8 cellular contexts compared by ENCODE assay signal in the genomic region with DNA sequence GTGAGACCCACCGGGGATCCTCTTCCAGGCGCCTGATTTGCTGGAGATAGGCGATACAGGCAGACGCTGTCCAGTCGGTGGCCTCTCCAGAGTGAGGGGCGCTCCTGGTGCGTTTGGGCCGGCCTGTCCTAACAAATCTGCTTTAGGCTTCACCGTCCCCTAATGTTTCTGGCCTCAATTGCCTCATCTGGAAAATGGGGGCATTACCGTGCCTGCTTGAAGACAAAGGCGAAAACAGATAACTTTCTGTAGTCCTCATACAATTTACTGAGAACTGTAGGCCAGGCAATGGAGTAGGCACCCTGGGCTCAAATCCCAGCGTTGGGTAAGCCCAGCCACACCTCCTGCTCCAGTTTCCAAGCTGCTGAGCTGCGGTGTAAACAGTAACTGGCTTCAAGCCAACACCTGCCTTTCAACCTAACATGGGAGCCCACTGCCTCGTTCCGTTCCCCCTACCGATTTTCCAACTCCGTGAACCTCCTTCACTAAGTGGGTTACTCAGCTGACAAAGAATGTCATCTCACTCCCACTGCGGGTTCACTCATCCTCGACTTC. TPM values are rescaled to one million over a fixed set of nuclear protein-coding genes. Genes with fewer than 3 reads are reported as not detected.
DNase-seq lines count a peak whose midpoint lies in the region; ATAC-seq and TF ChIP-seq lines count a peak whose summit lies in the region.

No MANE protein-coding gene starts in this region.

- 54% methylated on average over 17 of the region's 19 CpGs for WGBS in esophagus muscularis mucosa

- H3K9me3 ChIP-seq in RWPE2 (ENCODE audit: severe bottlenecking), result no peaks in the 10 kb centered on the region
- H3K9me3 ChIP-seq in esophagus muscularis mucosa, result no peaks in the 10 kb centered on the region
- no peaks in the 10 kb centered on the region for H3K9me3 ChIP-seq in parathyroid adenoma (ENCODE audit: control insufficient read depth, low read length)

- TF ChIP-seq EP300 in esophagus muscularis mucosa (IDR thresholded peaks at IDR 0.05), result no peak

- no peak for TF ChIP-seq POLR2A in esophagus muscularis mucosa (IDR thresholded peaks at IDR 0.05; ENCODE audit: low read depth)

- peak; percentile 1 for DNase-seq in NCI-H2196 (lab: John Stamatoyannopoulos, UW; ENCODE audit: unreplicated experiment)
- no peak for DNase-seq in NCI-H2196 treated with DMSO at 0.1 percent for 48 hours (lab: John Stamatoyannopoulos, UW; ENCODE audit: unreplicated experiment)
- DNase-seq in RWPE2 (ENCODE audit: low spot score), result no peak
- no peak for DNase-seq in esophagus muscularis mucosa (ENCODE audit: extremely low spot score)
- no peak for DNase-seq in AG08395 (ENCODE audit: low spot score)

- intact Hi-C loops in esophagus muscularis mucosa (cut with DNase I), result loop anchor here (5.0 to 10.0 kb wide), 2 partner anchors 52 to 206 kb away; a partner anchor contains a TSS

- H3K79me2 ChIP-seq in parathyroid adenoma, result peaks cover 7% of the 10 kb centered on the region

- TF ChIP-seq CTCF in RWPE2 (IDR thresholded peaks at IDR 0.05; ENCODE audit: poor library complexity, severe bottlenecking), result no peak
- no peak for TF ChIP-seq CTCF in esophagus muscularis mucosa (IDR thresholded peaks at IDR 0.05)
- no peak for TF ChIP-seq CTCF in parathyroid adenoma (IDR thresholded peaks at IDR 0.05)

- H3K4me1 ChIP-seq in RWPE2 (ENCODE audit: insufficient read depth, poor library complexity, severe bottlenecking), result no peaks in the 10 kb centered on the region
- peaks cover 11 to 20% (median 15%) of the 10 kb centered on the region in 4 donors for H3K4me1 ChIP-seq in esophagus muscularis mucosa
- H3K4me1 ChIP-seq in parathyroid adenoma, result no peaks in the 10 kb centered on the region

- H3K4me3 ChIP-seq in RWPE2 (ENCODE audit: severe bottlenecking) (peak overlapping the region; percentile 67), esophagus muscularis mucosa (peak overlapping the region; percentile 72 to 85 (median 74)), parathyroid adenoma (ENCODE audit: low read depth, low read length) (peak overlapping the region; percentile 59)

- ATAC-seq in RWPE2 (ENCODE audit: low read depth), result no peak
- no peak for ATAC-seq in HG03039 (IDR thresholded peaks at IDR 0.05; ENCODE audit: unreplicated experiment)
- no peak for ATAC-seq in GM18907 (IDR thresholded peaks at IDR 0.05; ENCODE audit: unreplicated experiment)

- peak overlapping the region; percentile 48 for H3K4me2 ChIP-seq in parathyroid adenoma (ENCODE audit: low read length)

- peak overlapping the region; percentile 44 for H3K27ac ChIP-seq in RWPE2 (ENCODE audit: poor library complexity, severe bottlenecking)
- H3K27ac ChIP-seq in esophagus muscularis mucosa (replicated peaks in 1 of 4), result peak overlapping the region; percentile 83 to 90 (median 86)
- peak overlapping the region; percentile 65 for H3K27ac ChIP-seq in parathyroid adenoma

- H3K9ac ChIP-seq in parathyroid adenoma, result no peak overlapping the region

- H3K36me3 ChIP-seq in RWPE2 (ENCODE audit: low read depth), result no peaks in the 10 kb centered on the region
- no peaks in the 10 kb centered on the region for H3K36me3 ChIP-seq in esophagus muscularis mucosa
- no peaks in the 10 kb centered on the region for H3K36me3 ChIP-seq in parathyroid adenoma (ENCODE audit: control insufficient read depth, insufficient read depth, low read length)

- peak overlapping the region; percentile 87 for H2AFZ ChIP-seq in parathyroid adenoma

- no peaks in the 10 kb centered on the region for H3K27me3 ChIP-seq in RWPE2 (ENCODE audit: insufficient read depth, poor library complexity, severe bottlenecking)
- H3K27me3 ChIP-seq in esophagus muscularis mucosa, result no peaks in the 10 kb centered on the region
- no peaks in the 10 kb centered on the region for H3K27me3 ChIP-seq in parathyroid adenoma (ENCODE audit: control insufficient read depth, insufficient read depth, low read length)

RNA-seq across cellular contexts. Expression of a gene that starts 0.6 kb away (rescaled TPM):
- 10 to 100 TPM; 12.9 to 18.7 (median 16.7) TPM for total RNA-seq in esophagus muscularis mucosa

RNA-seq across cellular contexts. Expression of a gene that starts 53.9 kb away (rescaled TPM):
- total RNA-seq in esophagus muscularis mucosa, result 10 to 100 TPM; 27.5 to 39.0 (median 33.3) TPM
